In the genomic region with DNA sequence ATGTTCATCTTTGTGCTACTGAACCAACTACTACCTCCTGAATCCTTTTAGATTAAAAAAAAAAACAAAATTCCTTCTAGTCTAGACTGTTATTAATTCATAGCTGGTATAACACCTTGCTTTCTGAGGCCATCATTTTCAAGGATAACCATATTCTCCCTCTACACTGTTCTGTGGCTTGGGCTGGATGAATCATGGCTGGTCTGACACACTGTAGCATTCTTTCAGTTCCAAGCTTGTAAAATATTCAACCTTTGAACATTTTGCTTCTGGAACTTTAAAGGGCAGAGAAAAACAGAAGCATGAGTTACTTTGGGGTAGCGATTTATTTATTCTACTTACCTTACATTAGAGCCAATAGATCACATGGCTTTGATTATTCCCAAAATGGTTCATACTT, we compare ENCODE assay signal across 2 cellular contexts.
A peak's percentile ranks its signal among the peaks of the same experiment; 100 is the strongest.
TF ChIP-seq lines count a peak whose summit lies in the region.

No MANE protein-coding gene starts in this region.

TF ChIP-seq in HepG2, 621 proteins besides CTCF, POLR2A, EP300 and RAD21:
- TF ChIP-seq, protein P1, sequence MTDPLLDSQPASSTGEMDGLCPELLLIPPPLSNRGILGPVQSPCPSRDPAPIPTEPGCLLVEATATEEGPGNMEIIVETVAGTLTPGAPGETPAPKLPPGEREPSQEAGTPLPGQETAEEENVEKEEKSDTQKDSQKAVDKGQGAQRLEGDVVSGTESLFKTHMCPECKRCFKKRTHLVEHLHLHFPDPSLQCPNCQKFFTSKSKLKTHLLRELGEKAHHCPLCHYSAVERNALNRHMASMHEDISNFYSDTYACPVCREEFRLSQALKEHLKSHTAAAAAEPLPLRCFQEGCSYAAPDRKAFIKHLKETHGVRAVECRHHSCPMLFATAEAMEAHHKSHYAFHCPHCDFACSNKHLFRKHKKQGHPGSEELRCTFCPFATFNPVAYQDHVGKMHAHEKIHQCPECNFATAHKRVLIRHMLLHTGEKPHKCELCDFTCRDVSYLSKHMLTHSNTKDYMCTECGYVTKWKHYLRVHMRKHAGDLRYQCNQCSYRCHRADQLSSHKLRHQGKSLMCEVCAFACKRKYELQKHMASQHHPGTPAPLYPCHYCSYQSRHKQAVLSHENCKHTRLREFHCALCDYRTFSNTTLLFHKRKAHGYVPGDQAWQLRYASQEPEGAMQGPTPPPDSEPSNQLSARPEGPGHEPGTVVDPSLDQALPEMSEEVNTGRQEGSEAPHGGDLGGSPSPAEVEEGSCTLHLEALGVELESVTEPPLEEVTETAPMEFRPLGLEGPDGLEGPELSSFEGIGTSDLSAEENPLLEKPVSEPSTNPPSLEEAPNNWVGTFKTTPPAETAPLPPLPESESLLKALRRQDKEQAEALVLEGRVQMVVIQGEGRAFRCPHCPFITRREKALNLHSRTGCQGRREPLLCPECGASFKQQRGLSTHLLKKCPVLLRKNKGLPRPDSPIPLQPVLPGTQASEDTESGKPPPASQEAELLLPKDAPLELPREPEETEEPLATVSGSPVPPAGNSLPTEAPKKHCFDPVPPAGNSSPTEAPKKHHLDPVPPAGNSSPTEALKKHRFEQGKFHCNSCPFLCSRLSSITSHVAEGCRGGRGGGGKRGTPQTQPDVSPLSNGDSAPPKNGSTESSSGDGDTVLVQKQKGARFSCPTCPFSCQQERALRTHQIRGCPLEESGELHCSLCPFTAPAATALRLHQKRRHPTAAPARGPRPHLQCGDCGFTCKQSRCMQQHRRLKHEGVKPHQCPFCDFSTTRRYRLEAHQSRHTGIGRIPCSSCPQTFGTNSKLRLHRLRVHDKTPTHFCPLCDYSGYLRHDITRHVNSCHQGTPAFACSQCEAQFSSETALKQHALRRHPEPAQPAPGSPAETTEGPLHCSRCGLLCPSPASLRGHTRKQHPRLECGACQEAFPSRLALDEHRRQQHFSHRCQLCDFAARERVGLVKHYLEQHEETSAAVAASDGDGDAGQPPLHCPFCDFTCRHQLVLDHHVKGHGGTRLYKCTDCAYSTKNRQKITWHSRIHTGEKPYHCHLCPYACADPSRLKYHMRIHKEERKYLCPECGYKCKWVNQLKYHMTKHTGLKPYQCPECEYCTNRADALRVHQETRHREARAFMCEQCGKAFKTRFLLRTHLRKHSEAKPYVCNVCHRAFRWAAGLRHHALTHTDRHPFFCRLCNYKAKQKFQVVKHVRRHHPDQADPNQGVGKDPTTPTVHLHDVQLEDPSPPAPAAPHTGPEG (CRISPR knock-in tag; IDR thresholded peaks at IDR 0.05) = no peak
- TF ChIP-seq SAP130 (CRISPR knock-in tag; IDR thresholded peaks at IDR 0.05; ENCODE audit: low read depth) = 0 out of 2 replicates have a peak, but pooled peaks have one; percentile 11
- peak; percentile 36; the same call in 1 of the 2 replicates for TF ChIP-seq FOSL2 (CRISPR knock-in tag; IDR thresholded peaks at IDR 0.05)
- TF ChIP-seq, protein P2, sequence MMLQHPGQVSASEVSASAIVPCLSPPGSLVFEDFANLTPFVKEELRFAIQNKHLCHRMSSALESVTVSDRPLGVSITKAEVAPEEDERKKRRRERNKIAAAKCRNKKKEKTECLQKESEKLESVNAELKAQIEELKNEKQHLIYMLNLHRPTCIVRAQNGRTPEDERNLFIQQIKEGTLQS (CRISPR knock-in tag; IDR thresholded peaks at IDR 0.05) = no peak
- peak; percentile 36 for TF ChIP-seq TEAD3 (CRISPR knock-in tag; optimal IDR thresholded peaks at IDR 0.05; ENCODE audit: borderline replicate concordance)
- TF ChIP-seq, protein P3, sequence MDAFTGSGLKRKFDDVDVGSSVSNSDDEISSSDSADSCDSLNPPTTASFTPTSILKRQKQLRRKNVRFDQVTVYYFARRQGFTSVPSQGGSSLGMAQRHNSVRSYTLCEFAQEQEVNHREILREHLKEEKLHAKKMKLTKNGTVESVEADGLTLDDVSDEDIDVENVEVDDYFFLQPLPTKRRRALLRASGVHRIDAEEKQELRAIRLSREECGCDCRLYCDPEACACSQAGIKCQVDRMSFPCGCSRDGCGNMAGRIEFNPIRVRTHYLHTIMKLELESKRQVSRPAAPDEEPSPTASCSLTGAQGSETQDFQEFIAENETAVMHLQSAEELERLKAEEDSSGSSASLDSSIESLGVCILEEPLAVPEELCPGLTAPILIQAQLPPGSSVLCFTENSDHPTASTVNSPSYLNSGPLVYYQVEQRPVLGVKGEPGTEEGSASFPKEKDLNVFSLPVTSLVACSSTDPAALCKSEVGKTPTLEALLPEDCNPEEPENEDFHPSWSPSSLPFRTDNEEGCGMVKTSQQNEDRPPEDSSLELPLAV (CRISPR knock-in tag; conservative IDR thresholded peaks at IDR 0.05; ENCODE audit: low read depth) = no peak

TF ChIP-seq in SK-N-SH, 30 proteins besides CTCF, POLR2A, EP300 and RAD21:
- TF ChIP-seq, protein P4, sequence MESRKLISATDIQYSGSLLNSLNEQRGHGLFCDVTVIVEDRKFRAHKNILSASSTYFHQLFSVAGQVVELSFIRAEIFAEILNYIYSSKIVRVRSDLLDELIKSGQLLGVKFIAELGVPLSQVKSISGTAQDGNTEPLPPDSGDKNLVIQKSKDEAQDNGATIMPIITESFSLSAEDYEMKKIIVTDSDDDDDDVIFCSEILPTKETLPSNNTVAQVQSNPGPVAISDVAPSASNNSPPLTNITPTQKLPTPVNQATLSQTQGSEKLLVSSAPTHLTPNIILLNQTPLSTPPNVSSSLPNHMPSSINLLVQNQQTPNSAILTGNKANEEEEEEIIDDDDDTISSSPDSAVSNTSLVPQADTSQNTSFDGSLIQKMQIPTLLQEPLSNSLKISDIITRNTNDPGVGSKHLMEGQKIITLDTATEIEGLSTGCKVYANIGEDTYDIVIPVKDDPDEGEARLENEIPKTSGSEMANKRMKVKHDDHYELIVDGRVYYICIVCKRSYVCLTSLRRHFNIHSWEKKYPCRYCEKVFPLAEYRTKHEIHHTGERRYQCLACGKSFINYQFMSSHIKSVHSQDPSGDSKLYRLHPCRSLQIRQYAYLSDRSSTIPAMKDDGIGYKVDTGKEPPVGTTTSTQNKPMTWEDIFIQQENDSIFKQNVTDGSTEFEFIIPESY (IDR thresholded peaks at IDR 0.05; ENCODE audit: borderline replicate concordance, low read depth) = no peak
- peak; percentile 65; the same call in 1 of the 2 replicates for TF ChIP-seq FOSL2 (IDR thresholded peaks at IDR 0.05; ENCODE audit: borderline replicate concordance, low read depth)
- TF ChIP-seq, protein P5, sequence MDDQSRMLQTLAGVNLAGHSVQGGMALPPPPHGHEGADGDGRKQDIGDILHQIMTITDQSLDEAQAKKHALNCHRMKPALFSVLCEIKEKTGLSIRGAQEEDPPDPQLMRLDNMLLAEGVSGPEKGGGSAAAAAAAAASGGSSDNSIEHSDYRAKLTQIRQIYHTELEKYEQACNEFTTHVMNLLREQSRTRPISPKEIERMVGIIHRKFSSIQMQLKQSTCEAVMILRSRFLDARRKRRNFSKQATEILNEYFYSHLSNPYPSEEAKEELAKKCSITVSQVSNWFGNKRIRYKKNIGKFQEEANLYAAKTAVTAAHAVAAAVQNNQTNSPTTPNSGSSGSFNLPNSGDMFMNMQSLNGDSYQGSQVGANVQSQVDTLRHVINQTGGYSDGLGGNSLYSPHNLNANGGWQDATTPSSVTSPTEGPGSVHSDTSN (IDR thresholded peaks at IDR 0.05) = peak; percentile 17; the same call in 1 of the 2 replicates
